14 cellular contexts compared by ENCODE assay signal in genomic region chr6:11500008-11500407, GRCh38. TPM values are rescaled to one million over a fixed set of nuclear protein-coding genes. Genes with fewer than 3 reads are reported as not detected.
DNase-seq lines count a peak whose midpoint lies in the region; ATAC-seq, FAIRE-seq and TF ChIP-seq lines count a peak whose summit lies in the region.
"Had no signal": no experiment of that assay in that cellular context is flagged by ENCODE, and none has a peak within 500 bp of the region (broad histone marks: within the 10 kb centered on the region; RNA-seq: fewer than 3 reads in every experiment).

No MANE protein-coding gene starts in this region.

- no peak overlapping the region for H2BK120ac ChIP-seq in trophoblast cell (ENCODE audit: insufficient read depth, low read length, poor library complexity)

- H3K27me3 ChIP-seq in trophoblast cell (ENCODE audit: insufficient read depth, low read length) (no peaks in the 10 kb centered on the region), pancreas (no peaks in the 10 kb centered on the region)
- H3K27me3 ChIP-seq: esophagus muscularis mucosa, neutrophil had no signal

- H3K4me1 ChIP-seq in trophoblast cell (ENCODE audit: control insufficient read depth in 1 of 2, insufficient read depth in 2 of 2, low read length in 2 of 2) (peaks cover 8 to 17% of the 10 kb centered on the region in 2 experiments), pancreas (no peaks in the 10 kb centered on the region)

- peak; percentile 98 for FAIRE-seq in H54 (lab: Jason Lieb, UNC)
- no peak for FAIRE-seq in pancreas (lab: Jason Lieb, UNC)

- H3K36me3 ChIP-seq in trophoblast cell (ENCODE audit: control insufficient read depth in 1 of 2, insufficient read depth in 2 of 2, low read length in 2 of 2) (no peaks in the 10 kb centered on the region), pancreas (no peaks in the 10 kb centered on the region)
- H3K36me3 ChIP-seq: esophagus muscularis mucosa, neutrophil had no signal

- H2BK12ac ChIP-seq in trophoblast cell (ENCODE audit: low read length) = peak overlapping the region; percentile 58

- H3K4me3 ChIP-seq in trophoblast cell (ENCODE audit: low read depth, low read length) (no peak overlapping the region), pancreas (no peak overlapping the region)
- H3K4me3 ChIP-seq: esophagus muscularis mucosa had no signal

- no peak for ATAC-seq in GM18870 (IDR thresholded peaks at IDR 0.05; ENCODE audit: unreplicated experiment)
- no peak for ATAC-seq in HG03039 (IDR thresholded peaks at IDR 0.05; ENCODE audit: unreplicated experiment)
- no peak for ATAC-seq in pancreas

- H3K18ac ChIP-seq in trophoblast cell (ENCODE audit: low read length) = no peak overlapping the region

- no peak overlapping the region for H3K4me2 ChIP-seq in trophoblast cell (ENCODE audit: low read length)

- TF ChIP-seq POLR2A in H54 (IDR thresholded peaks at IDR 0.05; ENCODE audit: low read depth, low read length) = no peak

- intact Hi-C loops in pancreas (cut with DNase I) = no loop called here

- no peak overlapping the region for H4K8ac ChIP-seq in trophoblast cell (ENCODE audit: low read depth, low read length)

- H3K14ac ChIP-seq in trophoblast cell (ENCODE audit: low read length) = no peak overlapping the region

- no peak overlapping the region for H2BK5ac ChIP-seq in trophoblast cell (ENCODE audit: low read depth, low read length, poor library complexity)

- H3K23ac ChIP-seq in trophoblast cell (ENCODE audit: low read length) = no peak overlapping the region

- no CpG with 5 or more reads among the region's 2 CpGs for WGBS in trophoblast cell (ENCODE audit: extremely low coverage, insufficient coverage, insufficient read length)
- WGBS in pancreas, 2 donors = 88 to 89% methylated on average over 2 of the region's 2 CpGs

- no peaks in the 10 kb centered on the region for H3K79me2 ChIP-seq in trophoblast cell (ENCODE audit: control insufficient read depth, insufficient read depth, low read length, poor library complexity)

- H3K27ac ChIP-seq in epithelial cell of prostate = no peak overlapping the region
- no peak overlapping the region for H3K27ac ChIP-seq in trophoblast cell (ENCODE audit: low read depth, low read length)
- H3K27ac ChIP-seq in pancreas = no peak overlapping the region
- H3K27ac ChIP-seq: esophagus muscularis mucosa, HL-60, neutrophil had no signal

- H2AFZ ChIP-seq in trophoblast cell (ENCODE audit: insufficient read depth, low read length, poor library complexity) = no peak overlapping the region

- no peak overlapping the region for H3K4ac ChIP-seq in trophoblast cell (ENCODE audit: low read depth, low read length)

- no peak overlapping the region for H4K12ac ChIP-seq in trophoblast cell (ENCODE audit: low read depth, low read length)

- no peak overlapping the region for H3K9ac ChIP-seq in trophoblast cell (ENCODE audit: low read length)

- TF ChIP-seq CTCF in pancreas (IDR thresholded peaks at IDR 0.05) = no peak

- peaks cover 4% of the 10 kb centered on the region for H3K79me1 ChIP-seq in trophoblast cell (ENCODE audit: low read length)

- H2AK5ac ChIP-seq in trophoblast cell (ENCODE audit: low read length) = no peak overlapping the region

- H3K9me3 ChIP-seq in trophoblast cell (ENCODE audit: insufficient read depth, low read depth, low read length) (no peaks in the 10 kb centered on the region), pancreas (no peaks in the 10 kb centered on the region)
- H3K9me3 ChIP-seq: esophagus muscularis mucosa, neutrophil had no signal

- DNase-seq in H54 (ENCODE audit: insufficient read length, low spot score) (peak; percentile 58), RPMI7951 (ENCODE audit: low read depth) (peak; percentile 79), epithelial cell of prostate (ENCODE audit: low read depth, low spot score) (peak; percentile 29), trophoblast cell (peak; percentile 67 to 77), pancreas (no peak)
- DNase-seq in stimulated activated CD4-positive, alpha-beta T cell treated with anti-CD3 and anti-CD28 coated beads, Interleukin-12 subunit alpha, Interleukin-12 subunit beta, amount 100 ng/mL, for 4 hours = no peak
- DNase-seq: CD4-positive, CD25-positive, alpha-beta regulatory T cell; NCI-H2081; NCI-H748 treated with DMSO at 0.1 percent for 48 hours had no signal

- no peak overlapping the region for H4K91ac ChIP-seq in trophoblast cell (ENCODE audit: low read depth, low read length)

RNA-seq across cellular contexts. Expression of gene TMEM170B, which starts 37.5 kb away (rescaled TPM):
- 0.39 and 0.60 TPM in 2 replicates for total RNA-seq in RPMI7951 (2014; rRNA removed; shearing (Covaris generic))
- polyA plus RNA-seq in trophoblast cell (2013) = 3.2 TPM in 2 replicates
- 1 to 10 TPM in 4 of 6 donors, under 1 TPM in 2; 0.85 to 2.3 (median 1.6) TPM for total RNA-seq in pancreas
- polyA plus RNA-seq in pancreas = 1 to 10 TPM in 1 of 2 donors, under 1 TPM in 1; 0.49 to 1.5 TPM

Comparison
In these comparisons a context has a peak if more than half of its experiments do, and no peak if none do; other contexts are left out.
1. DNase-seq: peak in H54 (single experiment), RPMI7951 (single experiment), epithelial cell of prostate (single experiment) and trophoblast cell (2 of 2); none in stimulated activated CD4-positive, alpha-beta T cell treated with anti-CD3 and anti-CD28 coated beads, Interleukin-12 subunit alpha, Interleukin-12 subunit beta, amount 100 ng/mL, for 4 hours (single experiment) and pancreas (0 of 6).